30 cellular contexts compared by ENCODE assay signal in the genomic region with DNA sequence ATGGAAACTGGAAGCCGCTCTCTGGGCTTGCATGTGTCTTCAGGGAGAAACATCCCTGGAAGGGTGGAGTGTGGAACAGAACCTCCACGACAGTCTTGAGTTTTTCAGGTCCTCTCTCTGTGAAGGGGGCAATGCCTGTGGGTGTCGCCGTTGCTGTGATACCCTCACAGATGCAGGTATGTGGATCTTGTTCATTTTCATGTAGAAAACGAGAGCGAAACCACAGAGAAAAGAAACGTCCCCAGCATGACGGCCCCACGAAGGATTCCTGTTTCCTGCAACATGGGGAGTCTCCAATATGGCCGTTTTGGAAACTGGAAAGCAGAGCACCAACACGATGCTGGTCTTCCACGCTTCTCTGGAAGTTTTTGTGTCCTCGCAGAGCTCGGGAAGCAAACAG.
"Had no signal": no experiment of that assay in that cellular context is flagged by ENCODE, and none has a peak within 500 bp of the region (broad histone marks: within the 10 kb centered on the region; RNA-seq: fewer than 3 reads in every experiment).

No MANE protein-coding gene starts in this region.

- ATAC-seq: activated CD8-positive, alpha-beta memory T cell treated with anti-CD3 and anti-CD28 coated beads, Interleukin-2, amount 10 ng/mL, durations not matched to agents 7 days and 5 days; activated CD8-positive, alpha-beta T cell treated with anti-CD3 and anti-CD28 coated beads for 36 hours; activated naive CD8-positive, alpha-beta T cell treated with anti-CD3 and anti-CD28 coated beads, Interleukin-2, amount 50 U/mL, for 24 hours had no signal

- H3K36me3 ChIP-seq: ascending aorta, cardiac muscle cell had no signal

- H3K4me1 ChIP-seq: ascending aorta had no signal

- H3K27ac ChIP-seq: ascending aorta, cardiac muscle cell, VCaP had no signal

- H3K9me3 ChIP-seq: ascending aorta had no signal

- FAIRE-seq: bronchial epithelial cell, TTC549 had no signal

- H3K27me3 ChIP-seq: ascending aorta, cardiac muscle cell had no signal

- DNase-seq: activated B cell treated with CpG ODN at 0.5 μM for 24 hours; activated CD4-positive, alpha-beta memory T cell treated with anti-CD3 and anti-CD28 coated beads for 36 hours; activated CD4-positive, alpha-beta T cell treated with anti-CD3 and anti-CD28 coated beads for 4 hours; activated CD4-positive, alpha-beta T cell treated with anti-CD3 and anti-CD28 coated beads, Interleukin-2, amount 10 ng/mL, durations not matched to agents 24 days and 14 days; activated CD4-positive, alpha-beta T cell treated with anti-CD3 and anti-CD28 coated beads, Interleukin-2, amount 50 U/mL, for 1 hour; activated CD4-positive, alpha-beta T cell treated with anti-CD3 and anti-CD28 coated beads, Interleukin-2, amount 50 U/mL, for 4 hours; activated CD4-positive, CD25-positive, alpha-beta regulatory T cell treated with anti-CD3 and anti-CD28 coated beads, Interleukin-2, amount 50 U/mL, for 72 hours; activated CD8-positive, alpha-beta memory T cell treated with anti-CD3 and anti-CD28 coated beads, Interleukin-2, amount 10 ng/mL, durations not matched to agents 7 days and 5 days; activated CD8-positive, alpha-beta memory T cell treated with anti-CD3 and anti-CD28 coated beads, Interleukin-2, amount 50 U/mL, for 48 hours; activated CD8-positive, alpha-beta T cell treated with anti-CD3 and anti-CD28 coated beads for 36 hours; activated effector memory CD4-positive, alpha-beta T cell treated with Interleukin-2 at 50 U/mL for 16 hours; activated gamma-delta T cell; activated naive CD4-positive, alpha-beta T cell treated with anti-CD3 and anti-CD28 coated beads, Interleukin-2, amount 10 ng/mL, durations not matched to agents 7 days and 5 days; activated naive CD4-positive, alpha-beta T cell treated with Interleukin-2 at 50 U/mL for 16 hours; activated naive CD8-positive, alpha-beta T cell treated with anti-CD3 and anti-CD28 coated beads, Interleukin-2, amount 10 ng/mL, durations not matched to agents 7 days and 5 days; activated naive CD8-positive, alpha-beta T cell treated with anti-CD3 and anti-CD28 coated beads, Interleukin-2, amount 50 U/mL, for 24 hours; activated T-cell treated with anti-CD3 and anti-CD28 coated beads, Interleukin-2, amount 50 U/mL, for 24 hours; activated T-cell treated with anti-CD3 and anti-CD28 coated beads, Interleukin-2, amount 50 U/mL, for 48 hours; amygdala; anterior cingulate cortex; caudate nucleus; cerebellar nuclear complex; T-helper 1 cell; T-helper 2 cell; T-helper 9 cell had no signal

- H3K4me3 ChIP-seq: ascending aorta, cardiac muscle cell had no signal
